Comparison of ENCODE assay signal across 27 cellular contexts in genomic region chr4:152996672-152997071, GRCh38.
DNase-seq lines count a peak whose midpoint lies in the region; ATAC-seq and TF ChIP-seq lines count a peak whose summit lies in the region.
"Had no signal": no experiment of that assay in that cellular context is flagged by ENCODE, and none has a peak within 500 bp of the region (broad histone marks: within the 10 kb centered on the region; RNA-seq: fewer than 3 reads in every experiment).

No MANE protein-coding gene starts in this region.

- H3K4me2 ChIP-seq in GM23338 (peak overlapping the region; percentile 62), mammary epithelial cell (ENCODE audit: insufficient read depth, low read depth, low read length) (no peak overlapping the region)

- no peak overlapping the region for H3K4me3 Mint-ChIP-seq in GM23338
- no peak overlapping the region for H3K4me3 Mint-ChIP-seq in T-helper 17 cell
- H3K4me3 Mint-ChIP-seq in CD14-positive monocyte: no peak overlapping the region
- H3K4me3 Mint-ChIP-seq: activated CD8-positive, alpha-beta memory T cell treated with anti-CD3 and anti-CD28 coated beads, Interleukin-2, amount 10 ng/mL, durations not matched to agents 7 days and 5 days; activated naive CD8-positive, alpha-beta T cell treated with anti-CD3 and anti-CD28 coated beads, Interleukin-2, amount 50 U/mL, for 24 hours; naive B cell had no signal

- no peaks in the 10 kb centered on the region; the same call in 1 of the 2 replicates for H3K9me2 ChIP-seq in GM23338 (ENCODE audit: insufficient read depth)

- intact Hi-C loops in mammary epithelial cell (cut with micrococcal nuclease): loop anchor here (5.0 to 10.0 kb wide), 2 partner anchors 41 to 152 kb away; no protein-coding TSS in a partner anchor
- intact Hi-C loops in stomach (cut with DNase I; ENCODE audit: low total_unique reads): no loop called here
- intact Hi-C loops in CD14-positive monocyte (cut with micrococcal nuclease): no loop called here

- H3K36me3 Mint-ChIP-seq in GM23338 (ENCODE audit: low read depth) (no peaks in the 10 kb centered on the region; the same call in 2 of the 3 replicates), T-helper 17 cell (ENCODE audit: low read depth) (peaks cover 2% of the 10 kb centered on the region), CD14-positive monocyte (no peaks in the 10 kb centered on the region)
- H3K36me3 Mint-ChIP-seq: activated CD8-positive, alpha-beta memory T cell treated with anti-CD3 and anti-CD28 coated beads, Interleukin-2, amount 10 ng/mL, durations not matched to agents 7 days and 5 days had no signal

- peak overlapping the region; percentile 85; the same call in 1 of the 2 replicates for H2AFZ ChIP-seq in GM23338
- no peak overlapping the region for H2AFZ ChIP-seq in mammary epithelial cell (ENCODE audit: low read depth, low read length)

- CTCF ChIA-PET in mammary epithelial cell (lab: Charles Lee; ENCODE audit: low non-redundant PET): no interaction called here

- H3F3A ChIP-seq in GM23338 (replicated peaks; ENCODE audit: low read depth): no peaks in the 10 kb centered on the region

- TF ChIP-seq CTCF in GM23338 (conservative IDR thresholded peaks at IDR 0.05; ENCODE audit: low read depth in 2 of 2) (no peak), mammary epithelial cell (conservative IDR thresholded peaks at IDR 0.05 in 1 of 2, IDR thresholded peaks at IDR 0.05 in 1 of 2; ENCODE audit: extremely low read depth in 1 of 2, insufficient read depth in 1 of 2, low read depth in 1 of 2, low read length in 2 of 2) (no peak), stomach (IDR thresholded peaks at IDR 0.05) (no peak), CD14-positive monocyte (IDR thresholded peaks at IDR 0.05) (no peak)

- H3K27ac Mint-ChIP-seq in GM23338 (peak overlapping the region; percentile 43; the same call in 1 of the 2 replicates), T-helper 17 cell (no peak overlapping the region), CD14-positive monocyte (no peak overlapping the region)
- H3K27ac Mint-ChIP-seq: activated CD8-positive, alpha-beta memory T cell treated with anti-CD3 and anti-CD28 coated beads, Interleukin-2, amount 10 ng/mL, durations not matched to agents 7 days and 5 days; activated naive CD8-positive, alpha-beta T cell treated with anti-CD3 and anti-CD28 coated beads, Interleukin-2, amount 50 U/mL, for 24 hours had no signal

- H3K79me2 ChIP-seq in GM23338 (replicated peaks; ENCODE audit: insufficient read depth) (no peaks in the 10 kb centered on the region), mammary epithelial cell (ENCODE audit: insufficient read depth, low read length) (no peaks in the 10 kb centered on the region)

- BruUV-seq in mammary epithelial cell (replicated peaks; lab: Mats Ljungman, UMichigan): no TSS peak

- peaks cover 8% of the 10 kb centered on the region for H3K27me3 Mint-ChIP-seq in GM23338 (ENCODE audit: insufficient read depth, low read depth, poor library complexity)
- peaks cover 48% of the 10 kb centered on the region for H3K27me3 Mint-ChIP-seq in T-helper 17 cell
- H3K27me3 Mint-ChIP-seq in CD14-positive monocyte (ENCODE audit: low read depth in 3 of 3): no peaks in the 10 kb centered on the region

- ATAC-seq in GM23338 (peak; percentile 11; the same call in 2 of the 3 replicates), T-helper 17 cell (no peak), GM18498 (IDR thresholded peaks at IDR 0.05; ENCODE audit: unreplicated experiment) (no peak)
- ATAC-seq: activated CD8-positive, alpha-beta memory T cell treated with anti-CD3 and anti-CD28 coated beads, Interleukin-2, amount 10 ng/mL, durations not matched to agents 7 days and 5 days; activated naive CD8-positive, alpha-beta T cell treated with anti-CD3 and anti-CD28 coated beads, Interleukin-2, amount 50 U/mL, for 24 hours; left colon; Panc1 had no signal

- H3K27ac ChIP-seq in GM23338 (ENCODE audit: low read depth) (no peak overlapping the region), mammary epithelial cell (ENCODE audit: insufficient read depth, low read depth, low read length) (peak overlapping the region; percentile 22), iPS-20b (ENCODE audit: low read length) (no peak overlapping the region), stomach (peak overlapping the region in 4 of 5 donors; percentile 20 to 72 (median 47))
- H3K27ac ChIP-seq: neutrophil, tibial nerve had no signal

- H3K9me3 Mint-ChIP-seq in GM23338 (no peaks in the 10 kb centered on the region), CD14-positive monocyte (no peaks in the 10 kb centered on the region)
- H3K9me3 Mint-ChIP-seq: activated naive CD8-positive, alpha-beta T cell treated with anti-CD3 and anti-CD28 coated beads, Interleukin-2, amount 50 U/mL, for 24 hours; naive B cell had no signal

- TF ChIP-seq EP300 in stomach (IDR thresholded peaks at IDR 0.05): no peak

- H4K20me1 ChIP-seq in GM23338 (replicated peaks; ENCODE audit: insufficient read depth): no peaks in the 10 kb centered on the region
- no peaks in the 10 kb centered on the region for H4K20me1 ChIP-seq in mammary epithelial cell (ENCODE audit: insufficient read depth, low read length)

- H3K4me1 ChIP-seq in GM23338 (ENCODE audit: insufficient read depth) (peaks cover 12% of the 10 kb centered on the region; the same call in 1 of the 2 replicates), mammary epithelial cell (ENCODE audit: insufficient read depth, low read length) (peaks cover 34% of the 10 kb centered on the region), iPS-20b (ENCODE audit: insufficient read depth, low read length) (peaks cover 16% of the 10 kb centered on the region; the same call in 1 of the 2 replicates), stomach (peaks cover 6 to 24% (median 15%) of the 10 kb centered on the region in 4 donors)
- H3K4me1 ChIP-seq: tibial nerve had no signal

- in situ Hi-C loops in mammary epithelial cell (cut with MboI; ENCODE audit: low sequenced_read_pairs in 2 of 2): no loop called here

- peaks cover 29% of the 10 kb centered on the region for H3K4me1 Mint-ChIP-seq in GM23338
- peaks cover 10% of the 10 kb centered on the region for H3K4me1 Mint-ChIP-seq in T-helper 17 cell
- peaks cover 7% of the 10 kb centered on the region for H3K4me1 Mint-ChIP-seq in CD14-positive monocyte
- H3K4me1 Mint-ChIP-seq: activated CD8-positive, alpha-beta memory T cell treated with anti-CD3 and anti-CD28 coated beads, Interleukin-2, amount 10 ng/mL, durations not matched to agents 7 days and 5 days; activated naive CD8-positive, alpha-beta T cell treated with anti-CD3 and anti-CD28 coated beads, Interleukin-2, amount 50 U/mL, for 24 hours had no signal

- H3K36me3 ChIP-seq in GM23338 (ENCODE audit: insufficient read depth): no peaks in the 10 kb centered on the region
- no peaks in the 10 kb centered on the region for H3K36me3 ChIP-seq in mammary epithelial cell (ENCODE audit: insufficient read depth, low read length)
- no peaks in the 10 kb centered on the region for H3K36me3 ChIP-seq in iPS-20b (ENCODE audit: insufficient read depth, low read depth, low read length)
- H3K36me3 ChIP-seq in stomach: no peaks in the 10 kb centered on the region
- H3K36me3 ChIP-seq: heart left ventricle, neutrophil, tibial nerve had no signal

- H3K9ac ChIP-seq in mammary epithelial cell (ENCODE audit: insufficient read depth, low read length) (no peak overlapping the region), iPS-20b (ENCODE audit: low read depth, low read length) (peak overlapping the region; percentile 45; the same call in 1 of the 2 replicates)

- H3K4me3 ChIP-seq in GM23338: no peak overlapping the region
- H3K4me3 ChIP-seq in mammary epithelial cell (replicated peaks in 1 of 3; ENCODE audit: insufficient read depth in 1 of 3, low read depth in 2 of 3, low read length in 3 of 3): no peak overlapping the region
- H3K4me3 ChIP-seq in iPS-20b (ENCODE audit: low read length): no peak overlapping the region
- H3K4me3 ChIP-seq in stomach: no peak overlapping the region
- H3K4me3 ChIP-seq: heart left ventricle, tibial nerve had no signal

- H3K9me3 ChIP-seq in mammary epithelial cell (replicated peaks; ENCODE audit: insufficient read depth, low read length) (no peaks in the 10 kb centered on the region), iPS-20b (ENCODE audit: insufficient read depth, low read depth, low read length) (no peaks in the 10 kb centered on the region), stomach (no peaks in the 10 kb centered on the region), T-helper 17 cell (ENCODE audit: control insufficient read depth, low read length, poor library complexity, severe bottlenecking) (no peaks in the 10 kb centered on the region)
- H3K9me3 ChIP-seq: heart left ventricle, neutrophil, tibial nerve had no signal

- dilution Hi-C loops in mammary epithelial cell (cut with HindIII; ENCODE audit: low sequenced_read_pairs): no loop called here

- H3K27me3 ChIP-seq in GM23338 (ENCODE audit: insufficient read depth) (no peaks in the 10 kb centered on the region), mammary epithelial cell (ENCODE audit: insufficient read depth, low read length) (no peaks in the 10 kb centered on the region), iPS-20b (ENCODE audit: insufficient read depth, low read length) (0 out of 2 replicates have a peak, but pooled peaks cover 5% of the 10 kb centered on the region), stomach (no peaks in the 10 kb centered on the region)
- H3K27me3 ChIP-seq: heart left ventricle, neutrophil, tibial nerve had no signal

- no peak for TF ChIP-seq POLR2A in stomach (IDR thresholded peaks at IDR 0.05)

- DNase-seq in GM23338 (ENCODE audit: low spot score) (no peak), mammary epithelial cell (no peak), stomach (no peak), T-helper 17 cell (no peak), DMS114 treated with DMSO at 0.1 percent for 48 hours (lab: John Stamatoyannopoulos, UW; ENCODE audit: unreplicated experiment) (no peak), CD14-positive monocyte (ENCODE audit: low spot score) (no peak)
- DNase-seq: activated CD4-positive, alpha-beta T cell treated with anti-CD3 and anti-CD28 coated beads, Interleukin-2, amount 50 U/mL, for 1 hour; activated CD8-positive, alpha-beta memory T cell treated with anti-CD3 and anti-CD28 coated beads, Interleukin-2, amount 10 ng/mL, durations not matched to agents 7 days and 5 days; activated naive CD8-positive, alpha-beta T cell treated with anti-CD3 and anti-CD28 coated beads, Interleukin-2, amount 50 U/mL, for 24 hours; activated T-cell treated with anti-CD3 and anti-CD28 coated beads, Interleukin-2, amount 50 U/mL, for 48 hours; central memory CD4-positive, alpha-beta T cell; EL; heart left ventricle; IMR-90; left colon; naive B cell; NCI-H1048; NCI-H1694; NCI-H2171 treated with DMSO at 0.1 percent for 48 hours; NCI-H524; NK-92 treated with Interleukin-12 subunit alpha and Interleukin-12 subunit beta, amount 100 ng/mL, for 24 hours; SHP77 had no signal

- WGBS in mammary epithelial cell (ENCODE audit: low coverage, missing lambda C conversion rate): 90% methylated on average over 6 of the region's 6 CpGs
- WGBS in stomach, 5 donors: 77 to 89% (median 86%) methylated on average over 6 of the region's 6 CpGs

TF ChIP-seq in GM23338, 12 proteins besides CTCF, POLR2A, EP300 and RAD21 (continues in another document):
- TF ChIP-seq EZH2phosphoT487 (IDR thresholded peaks at IDR 0.05; ENCODE audit: unreplicated experiment): no peak

Comparison
In these comparisons a context has a peak if more than half of its experiments do, and no peak if none do; other contexts are left out.
1. H3K27ac ChIP-seq: peak in mammary epithelial cell (single experiment) and stomach (4 of 5); none in GM23338 (single experiment) and iPS-20b (single experiment).